Comparison of ENCODE assay signal across 1 cellular context in the genomic region with DNA sequence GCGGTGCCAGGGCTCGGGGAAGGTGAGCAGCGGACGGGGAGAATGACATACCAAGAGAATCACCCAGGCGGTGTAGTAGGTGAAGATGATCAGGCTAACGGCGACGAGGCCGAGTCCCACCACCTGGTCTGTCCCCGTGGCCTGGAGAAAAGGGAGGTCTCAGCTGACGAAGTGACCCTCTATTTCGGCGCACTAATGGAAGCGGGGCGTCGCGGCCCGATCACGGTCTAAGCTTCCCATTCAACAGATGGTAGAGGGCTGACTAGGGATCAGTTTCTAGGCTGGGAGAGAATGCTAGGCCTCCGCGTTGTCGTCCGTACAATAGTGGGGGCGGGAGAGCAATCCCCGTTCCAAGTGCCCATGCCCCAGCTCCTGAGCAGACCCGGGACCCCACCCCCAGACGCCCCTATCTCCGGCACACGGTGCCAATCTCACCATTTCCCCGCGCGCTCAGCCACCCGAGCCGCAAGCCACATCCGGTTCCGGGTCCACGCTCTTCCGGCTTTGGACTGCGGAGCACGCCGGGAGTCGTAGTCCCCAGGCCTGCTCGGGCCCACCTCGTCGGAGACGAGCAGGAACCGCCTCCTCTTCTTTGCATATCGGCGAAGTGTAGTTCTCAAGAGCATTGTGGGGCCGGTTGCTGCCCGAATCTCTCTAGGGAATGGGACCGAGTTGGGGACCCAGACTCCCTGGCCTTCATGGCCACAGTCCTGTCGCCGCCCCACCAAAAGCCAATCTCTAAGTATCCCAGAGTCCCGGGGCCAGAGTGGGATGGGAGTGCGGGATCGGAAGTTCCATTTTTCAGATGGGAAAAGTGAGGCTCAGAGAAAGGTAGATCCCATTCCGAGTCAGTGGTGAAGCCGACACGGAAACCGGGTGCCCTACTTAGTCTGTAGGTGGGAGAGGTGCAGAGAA.
TF ChIP-seq lines count a peak whose summit lies in the region.

A gene with protein sequence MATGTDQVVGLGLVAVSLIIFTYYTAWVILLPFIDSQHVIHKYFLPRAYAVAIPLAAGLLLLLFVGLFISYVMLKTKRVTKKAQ (minus strand): TSS at position 472 of the 915 bp plus-strand sequence. CDS start 34 bp downstream, at position 438.

TF ChIP-seq in HepG2, 621 proteins besides CTCF, POLR2A, EP300 and RAD21 (continued from another document and continues in another):
- TF ChIP-seq, protein P1, sequence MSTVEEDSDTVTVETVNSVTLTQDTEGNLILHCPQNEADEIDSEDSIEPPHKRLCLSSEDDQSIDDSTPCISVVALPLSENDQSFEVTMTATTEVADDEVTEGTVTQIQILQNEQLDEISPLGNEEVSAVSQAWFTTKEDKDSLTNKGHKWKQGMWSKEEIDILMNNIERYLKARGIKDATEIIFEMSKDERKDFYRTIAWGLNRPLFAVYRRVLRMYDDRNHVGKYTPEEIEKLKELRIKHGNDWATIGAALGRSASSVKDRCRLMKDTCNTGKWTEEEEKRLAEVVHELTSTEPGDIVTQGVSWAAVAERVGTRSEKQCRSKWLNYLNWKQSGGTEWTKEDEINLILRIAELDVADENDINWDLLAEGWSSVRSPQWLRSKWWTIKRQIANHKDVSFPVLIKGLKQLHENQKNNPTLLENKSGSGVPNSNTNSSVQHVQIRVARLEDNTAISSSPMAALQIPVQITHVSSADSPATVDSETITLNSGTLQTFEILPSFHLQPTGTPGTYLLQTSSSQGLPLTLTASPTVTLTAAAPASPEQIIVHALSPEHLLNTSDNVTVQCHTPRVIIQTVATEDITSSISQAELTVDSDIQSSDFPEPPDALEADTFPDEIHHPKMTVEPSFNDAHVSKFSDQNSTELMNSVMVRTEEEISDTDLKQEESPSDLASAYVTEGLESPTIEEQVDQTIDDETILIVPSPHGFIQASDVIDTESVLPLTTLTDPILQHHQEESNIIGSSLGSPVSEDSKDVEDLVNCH (CRISPR knock-in tag; IDR thresholded peaks at IDR 0.05), result no peak
- 0 out of 2 replicates have a peak, but pooled peaks have one; percentile 41 for TF ChIP-seq FOXA3 (CRISPR knock-in tag; IDR thresholded peaks at IDR 0.05)
- no peak for TF ChIP-seq PLSCR1 (CRISPR knock-in tag; IDR thresholded peaks at IDR 0.05; ENCODE audit: borderline replicate concordance)
- TF ChIP-seq, protein P2, sequence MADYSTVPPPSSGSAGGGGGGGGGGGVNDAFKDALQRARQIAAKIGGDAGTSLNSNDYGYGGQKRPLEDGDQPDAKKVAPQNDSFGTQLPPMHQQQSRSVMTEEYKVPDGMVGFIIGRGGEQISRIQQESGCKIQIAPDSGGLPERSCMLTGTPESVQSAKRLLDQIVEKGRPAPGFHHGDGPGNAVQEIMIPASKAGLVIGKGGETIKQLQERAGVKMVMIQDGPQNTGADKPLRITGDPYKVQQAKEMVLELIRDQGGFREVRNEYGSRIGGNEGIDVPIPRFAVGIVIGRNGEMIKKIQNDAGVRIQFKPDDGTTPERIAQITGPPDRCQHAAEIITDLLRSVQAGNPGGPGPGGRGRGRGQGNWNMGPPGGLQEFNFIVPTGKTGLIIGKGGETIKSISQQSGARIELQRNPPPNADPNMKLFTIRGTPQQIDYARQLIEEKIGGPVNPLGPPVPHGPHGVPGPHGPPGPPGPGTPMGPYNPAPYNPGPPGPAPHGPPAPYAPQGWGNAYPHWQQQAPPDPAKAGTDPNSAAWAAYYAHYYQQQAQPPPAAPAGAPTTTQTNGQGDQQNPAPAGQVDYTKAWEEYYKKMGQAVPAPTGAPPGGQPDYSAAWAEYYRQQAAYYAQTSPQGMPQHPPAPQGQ (CRISPR knock-in tag; IDR thresholded peaks at IDR 0.05; ENCODE audit: borderline replicate concordance), result no peak
- TF ChIP-seq ZNF607 (CRISPR knock-in tag; IDR thresholded peaks at IDR 0.05; ENCODE audit: borderline replicate concordance), result peak; percentile 69
- TF ChIP-seq ARNT (IDR thresholded peaks at IDR 0.05), result no peak
- TF ChIP-seq, protein P3, sequence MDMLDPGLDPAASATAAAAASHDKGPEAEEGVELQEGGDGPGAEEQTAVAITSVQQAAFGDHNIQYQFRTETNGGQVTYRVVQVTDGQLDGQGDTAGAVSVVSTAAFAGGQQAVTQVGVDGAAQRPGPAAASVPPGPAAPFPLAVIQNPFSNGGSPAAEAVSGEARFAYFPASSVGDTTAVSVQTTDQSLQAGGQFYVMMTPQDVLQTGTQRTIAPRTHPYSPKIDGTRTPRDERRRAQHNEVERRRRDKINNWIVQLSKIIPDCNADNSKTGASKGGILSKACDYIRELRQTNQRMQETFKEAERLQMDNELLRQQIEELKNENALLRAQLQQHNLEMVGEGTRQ (IDR thresholded peaks at IDR 0.05; ENCODE audit: low read depth, low read length), result no peak
- TF ChIP-seq, protein P3 (CRISPR knock-in tag; IDR thresholded peaks at IDR 0.05; ENCODE audit: borderline replicate concordance), result no peak; the same call in 1 of the 2 replicates
- TF ChIP-seq GLI4 (CRISPR knock-in tag; IDR thresholded peaks at IDR 0.05; ENCODE audit: borderline replicate concordance), result no peak
- TF ChIP-seq ETS1 (CRISPR knock-in tag; IDR thresholded peaks at IDR 0.05), result no peak
- TF ChIP-seq ZBED4 (CRISPR knock-in tag; IDR thresholded peaks at IDR 0.05; ENCODE audit: borderline replicate concordance), result no peak; the same call in 1 of the 2 replicates
- TF ChIP-seq ZNF678 (CRISPR knock-in tag; IDR thresholded peaks at IDR 0.05), result no peak
- 0 out of 2 replicates have a peak, but pooled peaks have one; percentile 10 for TF ChIP-seq ZBTB42 (CRISPR knock-in tag; IDR thresholded peaks at IDR 0.05)
- TF ChIP-seq, protein P4, sequence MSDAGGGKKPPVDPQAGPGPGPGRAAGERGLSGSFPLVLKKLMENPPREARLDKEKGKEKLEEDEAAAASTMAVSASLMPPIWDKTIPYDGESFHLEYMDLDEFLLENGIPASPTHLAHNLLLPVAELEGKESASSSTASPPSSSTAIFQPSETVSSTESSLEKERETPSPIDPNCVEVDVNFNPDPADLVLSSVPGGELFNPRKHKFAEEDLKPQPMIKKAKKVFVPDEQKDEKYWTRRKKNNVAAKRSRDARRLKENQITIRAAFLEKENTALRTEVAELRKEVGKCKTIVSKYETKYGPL (CRISPR knock-in tag; IDR thresholded peaks at IDR 0.05), result no peak
- peak; percentile 38 for TF ChIP-seq GATAD2A (CRISPR knock-in tag; IDR thresholded peaks at IDR 0.05)
- no peak for TF ChIP-seq DZIP1 (CRISPR knock-in tag; IDR thresholded peaks at IDR 0.05)
- no peak for TF ChIP-seq ZNF235 (CRISPR knock-in tag; IDR thresholded peaks at IDR 0.05; ENCODE audit: borderline replicate concordance)
- TF ChIP-seq RXRB (CRISPR knock-in tag; IDR thresholded peaks at IDR 0.05; ENCODE audit: borderline replicate concordance), result peak; percentile 26; the same call in 1 of the 2 replicates
- TF ChIP-seq MZF1 (CRISPR knock-in tag; IDR thresholded peaks at IDR 0.05; ENCODE audit: borderline replicate concordance), result no peak
- no peak for TF ChIP-seq MIER3 (CRISPR knock-in tag; IDR thresholded peaks at IDR 0.05; ENCODE audit: borderline replicate concordance)
- no peak for TF ChIP-seq ARNTL (CRISPR knock-in tag; IDR thresholded peaks at IDR 0.05)
- no peak for TF ChIP-seq ZNF766 (CRISPR knock-in tag; IDR thresholded peaks at IDR 0.05; ENCODE audit: borderline replicate concordance)
- TF ChIP-seq, protein P5, sequence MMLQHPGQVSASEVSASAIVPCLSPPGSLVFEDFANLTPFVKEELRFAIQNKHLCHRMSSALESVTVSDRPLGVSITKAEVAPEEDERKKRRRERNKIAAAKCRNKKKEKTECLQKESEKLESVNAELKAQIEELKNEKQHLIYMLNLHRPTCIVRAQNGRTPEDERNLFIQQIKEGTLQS (CRISPR knock-in tag; IDR thresholded peaks at IDR 0.05), result no peak
- TF ChIP-seq DNMT3B (CRISPR knock-in tag; conservative IDR thresholded peaks at IDR 0.05), result no peak
- no peak for TF ChIP-seq ZNF782 (CRISPR knock-in tag; IDR thresholded peaks at IDR 0.05; ENCODE audit: borderline replicate concordance)
- peak; percentile 17 for TF ChIP-seq ZNF883 (CRISPR knock-in tag; IDR thresholded peaks at IDR 0.05; ENCODE audit: not compliant biosample characterization)
- TF ChIP-seq MED8 (CRISPR knock-in tag; IDR thresholded peaks at IDR 0.05; ENCODE audit: insufficient replicate concordance), result no peak
- no peak for TF ChIP-seq ZNF124 (CRISPR knock-in tag; IDR thresholded peaks at IDR 0.05)
- TF ChIP-seq HOXA7 (CRISPR knock-in tag; IDR thresholded peaks at IDR 0.05), result no peak
- TF ChIP-seq, protein P6, sequence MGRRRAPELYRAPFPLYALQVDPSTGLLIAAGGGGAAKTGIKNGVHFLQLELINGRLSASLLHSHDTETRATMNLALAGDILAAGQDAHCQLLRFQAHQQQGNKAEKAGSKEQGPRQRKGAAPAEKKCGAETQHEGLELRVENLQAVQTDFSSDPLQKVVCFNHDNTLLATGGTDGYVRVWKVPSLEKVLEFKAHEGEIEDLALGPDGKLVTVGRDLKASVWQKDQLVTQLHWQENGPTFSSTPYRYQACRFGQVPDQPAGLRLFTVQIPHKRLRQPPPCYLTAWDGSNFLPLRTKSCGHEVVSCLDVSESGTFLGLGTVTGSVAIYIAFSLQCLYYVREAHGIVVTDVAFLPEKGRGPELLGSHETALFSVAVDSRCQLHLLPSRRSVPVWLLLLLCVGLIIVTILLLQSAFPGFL (CRISPR knock-in tag; IDR thresholded peaks at IDR 0.05), result no peak
